ENCODE assay signal across 9 cellular contexts in the genomic region with DNA sequence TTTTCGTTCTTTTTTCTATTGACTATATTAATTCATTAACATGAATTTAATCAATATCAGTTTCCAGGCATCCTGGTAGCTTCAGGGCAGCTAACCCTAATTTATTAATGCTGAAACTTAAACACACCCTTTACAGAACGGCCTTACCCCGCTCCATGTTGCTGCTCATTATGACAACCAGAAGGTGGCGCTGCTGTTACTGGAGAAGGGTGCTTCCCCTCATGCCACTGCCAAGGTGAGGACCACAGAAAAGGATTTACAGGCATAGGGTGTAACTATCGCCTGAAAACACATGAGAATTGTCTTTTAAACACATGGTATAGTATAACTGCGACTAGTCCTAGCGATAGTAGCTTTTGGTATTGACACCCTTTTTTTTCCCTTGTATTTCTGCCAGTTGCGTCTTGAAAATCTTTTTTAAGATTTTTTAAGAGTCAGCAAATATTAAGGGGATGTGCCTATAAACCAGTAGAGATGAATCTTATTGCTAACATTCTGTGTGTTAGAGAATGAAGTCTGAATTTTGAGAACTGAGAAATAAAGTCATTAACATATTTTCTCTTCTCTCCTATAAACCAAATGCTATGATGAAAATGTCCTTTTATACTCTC.
DNase-seq lines count a peak whose midpoint lies in the region; ATAC-seq and TF ChIP-seq lines count a peak whose summit lies in the region.
"Had no signal": no experiment of that assay in that cellular context is flagged by ENCODE, and none has a peak within 500 bp of the region (broad histone marks: within the 10 kb centered on the region; RNA-seq: fewer than 3 reads in every experiment).

No MANE protein-coding gene starts in this region.

- H2AFZ ChIP-seq in HCT116 (ENCODE audit: low read depth, low read length, poor library complexity, severe bottlenecking) = no peak overlapping the region

- no peaks in the 10 kb centered on the region for H3K79me2 ChIP-seq in HCT116 (ENCODE audit: insufficient read depth, low read length)

- no peaks in the 10 kb centered on the region for H3K9me2 ChIP-seq in HCT116 (ENCODE audit: insufficient read depth)

- no peak overlapping the region for H3K9ac ChIP-seq in HCT116 (ENCODE audit: low read length)
- H3K9ac ChIP-seq: BLaER1 had no signal

- DNase-seq in NCI-H2196 (lab: John Stamatoyannopoulos, UW; ENCODE audit: unreplicated experiment) (peak; percentile 13), NCI-H2196 treated with DMSO at 0.1 percent for 48 hours (lab: John Stamatoyannopoulos, UW; ENCODE audit: unreplicated experiment) (no peak), HCT116 (ENCODE audit: low read depth, low spot score) (peak; percentile 76), LoVo (ENCODE audit: low spot score) (peak; percentile 57), SKM-1 (lab: John Stamatoyannopoulos, UW; ENCODE audit: unreplicated experiment) (peak; percentile 42), amniotic epithelial cell (ENCODE audit: low read depth) (peak; percentile 65), iPS DF 6.9 (ENCODE audit: low read depth, low spot score) (peak; percentile 77)
- DNase-seq in stimulated activated CD4-positive, alpha-beta T cell treated with anti-CD3 and anti-CD28 coated beads, Interleukin-12 subunit alpha, Interleukin-12 subunit beta, amount 100 ng/mL, for 48 hours (ENCODE audit: low read depth in 2 of 3, low spot score in 1 of 3) = peak; percentile 36 to 71 (median 46)

- WGBS in iPS DF 6.9 (ENCODE audit: insufficient coverage, insufficient read length) = no CpG with 5 or more reads among the region's 8 CpGs

- H3K27ac ChIP-seq in HCT116 (ENCODE audit: low read depth, low read length) (no peak overlapping the region), iPS DF 6.9 (ENCODE audit: low read length) (no peak overlapping the region)
- H3K27ac ChIP-seq: BLaER1 had no signal

- H3K27me3 ChIP-seq in HCT116 (ENCODE audit: insufficient read depth, low read length) (no peaks in the 10 kb centered on the region), iPS DF 6.9 (ENCODE audit: control insufficient read depth, insufficient read depth, low read length) (no peaks in the 10 kb centered on the region)
- H3K27me3 ChIP-seq: BLaER1 had no signal

- peak; percentile 90 for TF ChIP-seq RAD21 in HCT116 (IDR thresholded peaks at IDR 0.05; ENCODE audit: low read depth)

- POLR2A ChIA-PET in HCT116 (lab: Charles Lee) = no interaction called here

- BruUV-seq in HCT116 (replicated peaks; lab: Mats Ljungman, UMichigan) = no TSS peak

- no peaks in the 10 kb centered on the region for H3K4me1 ChIP-seq in HCT116 (ENCODE audit: control insufficient read depth in 1 of 2, insufficient read depth in 2 of 2, low read length in 2 of 2)
- H3K4me1 ChIP-seq in iPS DF 6.9 (ENCODE audit: control insufficient read depth, insufficient read depth, low read length) = no peaks in the 10 kb centered on the region
- H3K4me1 ChIP-seq: BLaER1 had no signal

- no peaks in the 10 kb centered on the region for H4K20me1 ChIP-seq in HCT116 (ENCODE audit: insufficient read depth)
- H4K20me1 ChIP-seq: BLaER1 had no signal

- intact Hi-C loops in HCT116 (cut with micrococcal nuclease) = loop anchor here (2.0 kb wide), 1 partner anchor 1100 kb away; no protein-coding TSS in a partner anchor

- no peak overlapping the region for H3K4me3 ChIP-seq in HCT116 (replicated peaks in 1 of 2; ENCODE audit: low read depth in 1 of 2, low read length in 2 of 2)
- no peak overlapping the region for H3K4me3 ChIP-seq in iPS DF 6.9 (ENCODE audit: low read length)
- H3K4me3 ChIP-seq: BLaER1 had no signal

- no peaks in the 10 kb centered on the region for H3K36me3 ChIP-seq in HCT116 (ENCODE audit: control insufficient read depth in 1 of 2, insufficient read depth in 2 of 2, low read length in 2 of 2)
- H3K36me3 ChIP-seq in iPS DF 6.9 (ENCODE audit: control insufficient read depth, insufficient read depth, low read length) = no peaks in the 10 kb centered on the region; the same call in 1 of the 2 replicates
- H3K36me3 ChIP-seq: BLaER1 had no signal

- RAD21 ChIA-PET in HCT116 (lab: Charles Lee; ENCODE audit: low non-redundant PET in 1 of 2, low total read pairs in 2 of 2, uncharacterized antibody in 2 of 2, unreplicated experiment in 2 of 2) = no interaction called here

- H3K9me3 ChIP-seq in HCT116 (ENCODE audit: control insufficient read depth in 1 of 2, insufficient read depth in 1 of 2, low read depth in 1 of 2, low read length in 2 of 2) (no peaks in the 10 kb centered on the region), iPS DF 6.9 (ENCODE audit: control insufficient read depth, insufficient read depth, low read length) (no peaks in the 10 kb centered on the region)
- H3K9me3 ChIP-seq: BLaER1 had no signal

- CTCF ChIA-PET in HCT116 (lab: Charles Lee) = interaction anchor here (1.2 to 1.9 kb wide), 2 partner anchors 9 to 77 kb away, joined by 4 to 9 read pairs; no protein-coding TSS in a partner anchor

- no peak for TF ChIP-seq POLR2A in HCT116 (IDR thresholded peaks at IDR 0.05; ENCODE audit: borderline replicate concordance, extremely low read depth, insufficient read depth, insufficient read length)

- peak; percentile 100 for ATAC-seq in HCT116

- peak; percentile 71 to 95 (median 94); a peak in 5 of 6 replicates for TF ChIP-seq CTCF in HCT116 (IDR thresholded peaks at IDR 0.05 in 2 of 3, conservative IDR thresholded peaks at IDR 0.05 in 1 of 3; ENCODE audit: borderline replicate concordance in 1 of 3, insufficient read depth in 1 of 3, low read depth in 2 of 3, low read length in 2 of 3)

- no peak overlapping the region for H3K4me2 ChIP-seq in HCT116 (ENCODE audit: low read length)
- H3K4me2 ChIP-seq: BLaER1 had no signal

TF ChIP-seq in HCT116, 20 proteins besides CTCF, POLR2A, EP300 and RAD21 (continues in another document):
- TF ChIP-seq ZFX (IDR thresholded peaks at IDR 0.05) (no peak), MAX (IDR thresholded peaks at IDR 0.05) (peak; percentile 39; the same call in 1 of the 2 replicates), SRF (IDR thresholded peaks at IDR 0.05; ENCODE audit: low read depth) (no peak), JUND (IDR thresholded peaks at IDR 0.05) (no peak), POLR2AphosphoS5 (IDR thresholded peaks at IDR 0.05; ENCODE audit: low read depth, low read length) (no peak), SP1 (IDR thresholded peaks at IDR 0.05; ENCODE audit: low read depth) (no peak), CEBPB (IDR thresholded peaks at IDR 0.05; ENCODE audit: low read depth) (no peak), ZNF274 (IDR thresholded peaks at IDR 0.05; ENCODE audit: low read depth, low read length) (no peak), EZH2 (IDR thresholded peaks at IDR 0.05) (no peak), TCF7L2 (IDR thresholded peaks at IDR 0.05; ENCODE audit: borderline replicate concordance, extremely low read depth, insufficient read depth, insufficient read length) (no peak), FOSL1 (IDR thresholded peaks at IDR 0.05; ENCODE audit: low read depth) (no peak), EZH2phosphoT487 (IDR thresholded peaks at IDR 0.05; ENCODE audit: borderline replicate concordance) (no peak), SIN3A (IDR thresholded peaks at IDR 0.05; ENCODE audit: low read depth) (no peak)
- TF ChIP-seq, protein P1, sequence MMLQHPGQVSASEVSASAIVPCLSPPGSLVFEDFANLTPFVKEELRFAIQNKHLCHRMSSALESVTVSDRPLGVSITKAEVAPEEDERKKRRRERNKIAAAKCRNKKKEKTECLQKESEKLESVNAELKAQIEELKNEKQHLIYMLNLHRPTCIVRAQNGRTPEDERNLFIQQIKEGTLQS (IDR thresholded peaks at IDR 0.05) = no peak
- TF ChIP-seq, protein P2, sequence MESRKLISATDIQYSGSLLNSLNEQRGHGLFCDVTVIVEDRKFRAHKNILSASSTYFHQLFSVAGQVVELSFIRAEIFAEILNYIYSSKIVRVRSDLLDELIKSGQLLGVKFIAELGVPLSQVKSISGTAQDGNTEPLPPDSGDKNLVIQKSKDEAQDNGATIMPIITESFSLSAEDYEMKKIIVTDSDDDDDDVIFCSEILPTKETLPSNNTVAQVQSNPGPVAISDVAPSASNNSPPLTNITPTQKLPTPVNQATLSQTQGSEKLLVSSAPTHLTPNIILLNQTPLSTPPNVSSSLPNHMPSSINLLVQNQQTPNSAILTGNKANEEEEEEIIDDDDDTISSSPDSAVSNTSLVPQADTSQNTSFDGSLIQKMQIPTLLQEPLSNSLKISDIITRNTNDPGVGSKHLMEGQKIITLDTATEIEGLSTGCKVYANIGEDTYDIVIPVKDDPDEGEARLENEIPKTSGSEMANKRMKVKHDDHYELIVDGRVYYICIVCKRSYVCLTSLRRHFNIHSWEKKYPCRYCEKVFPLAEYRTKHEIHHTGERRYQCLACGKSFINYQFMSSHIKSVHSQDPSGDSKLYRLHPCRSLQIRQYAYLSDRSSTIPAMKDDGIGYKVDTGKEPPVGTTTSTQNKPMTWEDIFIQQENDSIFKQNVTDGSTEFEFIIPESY (IDR thresholded peaks at IDR 0.05; ENCODE audit: extremely low read depth, insufficient replicate concordance, low read length) = no peak
